In the genomic region with DNA sequence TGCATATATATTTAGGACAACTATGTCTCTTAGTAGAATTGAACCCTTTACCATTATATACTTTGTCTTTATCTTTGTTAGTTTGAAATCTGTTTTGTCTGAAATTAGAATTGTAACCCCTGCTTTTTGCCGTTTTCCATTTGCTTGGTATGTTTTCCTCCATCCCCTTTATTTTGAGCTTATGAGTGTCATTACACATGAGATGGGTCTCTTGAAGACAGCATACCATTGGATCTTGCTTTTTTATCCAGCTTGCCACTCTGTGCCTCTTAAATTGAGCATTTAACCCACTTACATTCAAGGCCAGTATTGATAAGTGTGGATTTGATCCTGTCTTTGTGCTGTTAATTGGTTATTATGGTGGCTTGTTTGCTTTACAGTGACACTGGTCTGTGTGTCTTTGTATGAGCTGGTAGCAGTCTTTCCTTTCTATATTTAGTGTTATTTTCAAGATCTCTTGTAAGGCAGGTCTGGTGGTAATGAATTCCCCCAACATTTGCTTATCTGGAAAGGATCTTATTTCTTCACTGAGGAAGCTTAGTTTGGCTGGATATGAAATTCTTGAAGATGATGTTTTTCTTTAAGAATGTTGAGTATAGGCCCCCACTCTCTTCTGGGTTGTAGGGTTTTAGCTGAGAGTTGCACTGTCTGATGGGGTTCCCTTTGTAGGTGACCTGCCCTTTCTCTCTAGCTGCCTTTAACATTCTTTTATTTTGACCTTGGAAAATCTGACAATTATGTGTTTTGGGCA, we compare ENCODE assay signal across 28 cellular contexts.
"Had no signal": no experiment of that assay in that cellular context is flagged by ENCODE, and none has a peak within 500 bp of the region (broad histone marks: within the 10 kb centered on the region; RNA-seq: fewer than 3 reads in every experiment).

No MANE protein-coding gene starts in this region.

- H3K36me3 Mint-ChIP-seq: activated naive CD4-positive, alpha-beta T cell treated with anti-CD3 and anti-CD28 coated beads, Interleukin-2, amount 50 U/mL, for 24 hours had no signal

- ATAC-seq: activated CD8-positive, alpha-beta T cell treated with anti-CD3 and anti-CD28 coated beads, Interleukin-2, amount 10 ng/mL, durations not matched to agents 7 days and 5 days had no signal

- H3K4me1 ChIP-seq: ascending aorta, breast epithelium had no signal

- DNase-seq: activated CD4-positive, alpha-beta T cell treated with anti-CD3 and anti-CD28 coated beads, Interleukin-2, amount 10 ng/mL, durations not matched to agents 24 days and 14 days; activated CD4-positive, alpha-beta T cell treated with anti-CD3 and anti-CD28 coated beads, Interleukin-2, amount 50 U/mL, for 4 hours; activated CD8-positive, alpha-beta T cell treated with anti-CD3 and anti-CD28 coated beads, Interleukin-2, amount 10 ng/mL, durations not matched to agents 7 days and 5 days; activated gamma-delta T cell; activated naive CD4-positive, alpha-beta T cell treated with Interleukin-2 at 50 U/mL for 16 hours; activated naive CD8-positive, alpha-beta T cell treated with anti-CD3 and anti-CD28 coated beads, Interleukin-2, amount 10 ng/mL, durations not matched to agents 7 days and 5 days; activated T-cell treated with anti-CD3 and anti-CD28 coated beads, Interleukin-2, amount 50 U/mL, for 24 hours; amygdala; MG63; NCI-H1048; NCI-H1105 treated with DMSO at 0.1 percent for 48 hours; NCI-H1436; NCI-H1694; NCI-H1930; NCI-H2081 treated with DMSO at 0.1 percent for 48 hours; NCI-H345; NCI-H510A; NCI-H526; NCI-H748 treated with DMSO at 0.1 percent for 48 hours; NK-92 treated with Interleukin-12 subunit alpha and Interleukin-12 subunit beta, amount 100 ng/mL, for 24 hours; SHP77; SJCRH30 had no signal

- H3K27ac ChIP-seq: ascending aorta, breast epithelium, SJCRH30, SK-N-MC had no signal

- H3K27me3 ChIP-seq: ascending aorta, breast epithelium, MG63, SJCRH30 had no signal

- FAIRE-seq: TTC549 had no signal

- H3K4me1 Mint-ChIP-seq: activated CD4-positive, alpha-beta T cell treated with anti-CD3 and anti-CD28 coated beads, Interleukin-2, amount 10 ng/mL, durations not matched to agents 24 days and 14 days; activated naive CD4-positive, alpha-beta T cell treated with anti-CD3 and anti-CD28 coated beads, Interleukin-2, amount 50 U/mL, for 24 hours; activated naive CD8-positive, alpha-beta T cell treated with anti-CD3 and anti-CD28 coated beads, Interleukin-2, amount 10 ng/mL, durations not matched to agents 7 days and 5 days had no signal

- H3K4me3 ChIP-seq: ascending aorta, breast epithelium, MG63, SJCRH30, SK-N-MC had no signal

- H3K27ac Mint-ChIP-seq: activated CD4-positive, alpha-beta T cell treated with anti-CD3 and anti-CD28 coated beads, Interleukin-2, amount 10 ng/mL, durations not matched to agents 24 days and 14 days; activated CD8-positive, alpha-beta T cell treated with anti-CD3 and anti-CD28 coated beads, Interleukin-2, amount 10 ng/mL, durations not matched to agents 7 days and 5 days; activated naive CD4-positive, alpha-beta T cell treated with anti-CD3 and anti-CD28 coated beads, Interleukin-2, amount 50 U/mL, for 24 hours; activated naive CD8-positive, alpha-beta T cell treated with anti-CD3 and anti-CD28 coated beads, Interleukin-2, amount 10 ng/mL, durations not matched to agents 7 days and 5 days; activated T-cell treated with anti-CD3 and anti-CD28 coated beads, Interleukin-2, amount 50 U/mL, for 24 hours; activated T-helper 2 cell treated with anti-CD3 and anti-CD28 coated beads, Interferon-gamma antibody, Interleukin-2, Interleukin-4, amounts not matched to agents 10 μg/mL and 5 μg/mL and 100 μg/mL, durations not matched to agents 14 hours and 24 hours and 36 hours had no signal

- H3K4me3 Mint-ChIP-seq: activated CD4-positive, alpha-beta T cell treated with anti-CD3 and anti-CD28 coated beads, Interleukin-2, amount 10 ng/mL, durations not matched to agents 24 days and 14 days; activated CD8-positive, alpha-beta T cell treated with anti-CD3 and anti-CD28 coated beads, Interleukin-2, amount 10 ng/mL, durations not matched to agents 7 days and 5 days; activated naive CD4-positive, alpha-beta T cell treated with anti-CD3 and anti-CD28 coated beads, Interleukin-2, amount 50 U/mL, for 24 hours; activated naive CD8-positive, alpha-beta T cell treated with anti-CD3 and anti-CD28 coated beads, Interleukin-2, amount 10 ng/mL, durations not matched to agents 7 days and 5 days; activated T-cell treated with anti-CD3 and anti-CD28 coated beads, Interleukin-2, amount 50 U/mL, for 24 hours had no signal

- H3K36me3 ChIP-seq: ascending aorta, breast epithelium, MG63, SJCRH30 had no signal
